19 cellular contexts compared by ENCODE assay signal in genomic region chr22:35719212-35719869, GRCh38. TPM values are rescaled to one million over a fixed set of nuclear protein-coding genes. Genes with fewer than 3 reads are reported as not detected.
DNase-seq lines count a peak whose midpoint lies in the region; ATAC-seq and TF ChIP-seq lines count a peak whose summit lies in the region.
"Had no signal": no experiment of that assay in that cellular context is flagged by ENCODE, and none has a peak within 500 bp of the region (broad histone marks: within the 10 kb centered on the region; RNA-seq: fewer than 3 reads in every experiment).

No MANE protein-coding gene starts in this region.

- H2AFZ ChIP-seq in OCI-LY3 (ENCODE audit: low read depth, low read length) = no peak overlapping the region
- H2AFZ ChIP-seq: GM23248 had no signal

- 82 to 88% methylated on average over 15 of the region's 15 CpGs for WGBS in endodermal cell (ENCODE audit: insufficient coverage in 1 of 2, insufficient read length in 1 of 2), 2 experiments

- POLR2A ChIA-PET in AG04450 (lab: Yijun Ruan, JAX) = no interaction called here

- H3K27me3 ChIP-seq in AG04450 (ENCODE audit: control insufficient read depth, insufficient read depth, low read length) (no peaks in the 10 kb centered on the region), OCI-LY3 (ENCODE audit: low read depth, low read length) (no peaks in the 10 kb centered on the region), endodermal cell (ENCODE audit: control insufficient read depth, insufficient read depth, low read length, poor library complexity, severe bottlenecking) (no peaks in the 10 kb centered on the region)

- no peak overlapping the region for H3K4me3 Mint-ChIP-seq in endodermal cell
- H3K4me3 Mint-ChIP-seq in effector memory CD8-positive, alpha-beta T cell = no peak overlapping the region
- H3K4me3 Mint-ChIP-seq: CD4-positive, alpha-beta memory T cell; HFFc6 had no signal

- H4K20me1 ChIP-seq in OCI-LY3 (ENCODE audit: insufficient read depth, low read length) = no peaks in the 10 kb centered on the region

- no peak overlapping the region for H3K27ac ChIP-seq in AG04450 (ENCODE audit: low read depth, low read length)
- H3K27ac ChIP-seq in OCI-LY3 (ENCODE audit: low read length) = no peak overlapping the region
- no peak overlapping the region for H3K27ac ChIP-seq in endodermal cell (ENCODE audit: low read depth, low read length)
- H3K27ac ChIP-seq: GM23248 had no signal

- H3K4me1 Mint-ChIP-seq in endodermal cell = no peaks in the 10 kb centered on the region
- H3K4me1 Mint-ChIP-seq in effector memory CD8-positive, alpha-beta T cell (ENCODE audit: low read depth in 2 of 2) = no peaks in the 10 kb centered on the region
- H3K4me1 Mint-ChIP-seq: CD4-positive, alpha-beta memory T cell had no signal

- H3K27ac Mint-ChIP-seq in endodermal cell = no peak overlapping the region
- H3K27ac Mint-ChIP-seq in effector memory CD8-positive, alpha-beta T cell = no peak overlapping the region
- H3K27ac Mint-ChIP-seq: CD4-positive, alpha-beta memory T cell; HFFc6 had no signal

- no peak overlapping the region for H3K4me3 ChIP-seq in AG04450 (ENCODE audit: low read depth, low read length)
- H3K4me3 ChIP-seq in GM12865 (ENCODE audit: low read depth, low read length) = no peak overlapping the region
- no peak overlapping the region for H3K4me3 ChIP-seq in OCI-LY3 (ENCODE audit: low read length)
- H3K4me3 ChIP-seq in endodermal cell (ENCODE audit: low read length) = no peak overlapping the region
- no peak overlapping the region for H3K4me3 ChIP-seq in mucosa of descending colon
- H3K4me3 ChIP-seq: GM23248 had no signal

- no peaks in the 10 kb centered on the region for H3K36me3 ChIP-seq in OCI-LY3 (replicated peaks; ENCODE audit: low read depth, low read length)
- H3K36me3 ChIP-seq in endodermal cell (ENCODE audit: control insufficient read depth, insufficient read depth, low read length) = no peaks in the 10 kb centered on the region
- H3K36me3 ChIP-seq in mucosa of descending colon (ENCODE audit: low read depth) = no peaks in the 10 kb centered on the region

- TF ChIP-seq CTCF in AG04450 (IDR thresholded peaks at IDR 0.05; ENCODE audit: low read depth, low read length) = 0 out of 2 replicates have a peak, but pooled peaks have one; percentile 6
- peak; percentile 12 for TF ChIP-seq CTCF in GM12865 (IDR thresholded peaks at IDR 0.05; ENCODE audit: insufficient read depth, low read depth, low read length, missing control alignments)
- peak; percentile 43 for TF ChIP-seq CTCF in OCI-LY3 (IDR thresholded peaks at IDR 0.05; ENCODE audit: low read depth, low read length)
- TF ChIP-seq CTCF in endodermal cell (conservative IDR thresholded peaks at IDR 0.05) = peak; percentile 45
- TF ChIP-seq CTCF in mucosa of descending colon (IDR thresholded peaks at IDR 0.05) = no peak

- no peak for DNase-seq in AG04450 (ENCODE audit: low read depth, low spot score)
- peak; percentile 23 for DNase-seq in GM12865 (ENCODE audit: low read depth)
- DNase-seq in endodermal cell = no peak
- no peak for DNase-seq in NCI-H1048 (lab: John Stamatoyannopoulos, UW)
- DNase-seq in mucosa of descending colon = no peak
- no peak for DNase-seq in effector memory CD8-positive, alpha-beta T cell
- DNase-seq: CD4-positive, alpha-beta memory T cell; DND-41; GM23248; HFFc6; KG1; NCI-H1105 treated with DMSO at 0.1 percent for 48 hours; NCI-H1930; NCI-H2171; NCI-H82; SHP77 had no signal

- ATAC-seq in mucosa of descending colon = no peak
- no peak for ATAC-seq in effector memory CD8-positive, alpha-beta T cell (replicated peaks)

- H3K36me3 Mint-ChIP-seq in endodermal cell (ENCODE audit: low read depth) = no peaks in the 10 kb centered on the region
- no peaks in the 10 kb centered on the region for H3K36me3 Mint-ChIP-seq in effector memory CD8-positive, alpha-beta T cell (ENCODE audit: insufficient read depth)
- H3K36me3 Mint-ChIP-seq: CD4-positive, alpha-beta memory T cell had no signal

- H3K9me3 Mint-ChIP-seq in endodermal cell = peaks cover 9% of the 10 kb centered on the region
- H3K9me3 Mint-ChIP-seq in effector memory CD8-positive, alpha-beta T cell = no peaks in the 10 kb centered on the region
- H3K9me3 Mint-ChIP-seq: HFFc6 had no signal

- H3K4me2 ChIP-seq in OCI-LY3 (ENCODE audit: low read length) = no peak overlapping the region

- H3K4me1 ChIP-seq in OCI-LY3 (ENCODE audit: low read length) = no peaks in the 10 kb centered on the region
- no peaks in the 10 kb centered on the region for H3K4me1 ChIP-seq in endodermal cell (ENCODE audit: control insufficient read depth, insufficient read depth, low read length)
- no peaks in the 10 kb centered on the region for H3K4me1 ChIP-seq in mucosa of descending colon (ENCODE audit: low read depth)

- H3K79me2 ChIP-seq in OCI-LY3 (ENCODE audit: low read length) = no peaks in the 10 kb centered on the region

- CTCF ChIA-PET in AG04450 (lab: Charles Lee) = no interaction called here

- H3K9ac ChIP-seq in OCI-LY3 (ENCODE audit: low read length) (no peak overlapping the region), endodermal cell (ENCODE audit: extremely low read depth, low read length, poor library complexity, severe bottlenecking) (no peak overlapping the region)
- H3K9ac ChIP-seq: GM23248 had no signal

- intact Hi-C loops in mucosa of descending colon (cut with DNase I, micrococcal nuclease) = no loop called here

- no peaks in the 10 kb centered on the region for H3K27me3 Mint-ChIP-seq in endodermal cell (ENCODE audit: insufficient read depth)
- peaks cover 0 to 20% of the 10 kb centered on the region in 2 donors for H3K27me3 Mint-ChIP-seq in effector memory CD8-positive, alpha-beta T cell

- H3K9me3 ChIP-seq in AG04450 (ENCODE audit: control insufficient read depth, insufficient read depth, low read length) (peaks cover 4% of the 10 kb centered on the region; the same call in 1 of the 2 replicates), OCI-LY3 (ENCODE audit: insufficient read depth, low read length) (no peaks in the 10 kb centered on the region), endodermal cell (ENCODE audit: control insufficient read depth, low read length) (peaks cover 5% of the 10 kb centered on the region), mucosa of descending colon (no peaks in the 10 kb centered on the region)

RNA-seq across cellular contexts. Expression of gene APOL5, which starts 1.7 kb away (rescaled TPM):
- polyA plus RNA-seq in AG04450 (2011; rRNA removed) = 0.07 and 0.14 TPM in 2 replicates
- 0.60 TPM in 1 of 2 replicates, not detected in the other for polyA minus RNA-seq in AG04450 (2011; rRNA and poly(A)+ RNA removed)
- total RNA-seq in endodermal cell = not detected
- polyA plus RNA-seq in endodermal cell (2013, experiment 1 of 2) = not detected
- not detected for polyA plus RNA-seq in endodermal cell (2013, experiment 2 of 2)
- not detected for total RNA-seq in mucosa of descending colon
- total RNA-seq: CD4-positive, alpha-beta memory T cell; GM23248; HFFc6; MCF 10A; NCI-H460 had no signal
- polyA plus RNA-seq: CD4-positive, alpha-beta memory T cell; GM23248 had no signal
